In genomic region chr10:6201511-6201975, GRCh38 we compare ENCODE assay signal across 8 cellular contexts. TPM values are rescaled to one million over a fixed set of nuclear protein-coding genes. Genes with fewer than 3 reads are reported as not detected.
DNase-seq lines count a peak whose midpoint lies in the region; ATAC-seq, FAIRE-seq and TF ChIP-seq lines count a peak whose summit lies in the region.

No MANE protein-coding gene starts in this region.

- H3K4me1 ChIP-seq in CD4-positive, CD25-positive, alpha-beta regulatory T cell (ENCODE audit: control insufficient read depth, insufficient read depth, low read length, poor library complexity, severe bottlenecking), result peaks cover 35% of the 10 kb centered on the region
- peaks cover 18% of the 10 kb centered on the region for H3K4me1 ChIP-seq in HUES48 (ENCODE audit: control insufficient read depth, insufficient read depth, low read length)
- H3K4me1 ChIP-seq in K562 (replicated peaks in 1 of 2; ENCODE audit: control insufficient read depth in 2 of 2, insufficient read depth in 2 of 2, low read length in 2 of 2), result peaks cover 8 to 40% of the 10 kb centered on the region in 2 experiments
- H3K4me1 ChIP-seq in spleen, result peaks cover 20 to 87% (median 49%) of the 10 kb centered on the region in 6 donors

- peak overlapping the region; percentile 88 to 91 (median 88) for H3K27ac Mint-ChIP-seq in CD4-positive, CD25-positive, alpha-beta regulatory T cell

- H4K20me1 ChIP-seq in K562 (replicated peaks; ENCODE audit: control insufficient read depth, insufficient read depth, low read length), result peaks cover 17% of the 10 kb centered on the region

- BruUV-seq in K562 (replicated peaks; lab: Mats Ljungman, UMichigan), result no TSS peak

- no peak for TF ChIP-seq RAD21 in K562 (CRISPR knock-in tag; conservative IDR thresholded peaks at IDR 0.05 in 1 of 2, IDR thresholded peaks at IDR 0.05 in 1 of 2)

- H3K4me2 ChIP-seq in K562 (ENCODE audit: insufficient read depth, low read length), result peak overlapping the region; percentile 9; the same call in 1 of the 2 replicates

- no peaks in the 10 kb centered on the region for H3K36me3 Mint-ChIP-seq in CD4-positive, CD25-positive, alpha-beta regulatory T cell

- no peaks in the 10 kb centered on the region for H3K9me3 Mint-ChIP-seq in CD4-positive, CD25-positive, alpha-beta regulatory T cell

- TF ChIP-seq CTCF in K562 (IDR thresholded peaks at IDR 0.05 in 2 of 3, conservative IDR thresholded peaks at IDR 0.05 in 1 of 3; ENCODE audit: insufficient read depth in 2 of 3, low read depth in 1 of 3, low read length in 3 of 3), result no peak
- peak in 2 of 11 experiments; percentile 9 to 18 for TF ChIP-seq CTCF in spleen (IDR thresholded peaks at IDR 0.05 in 8 of 11, conservative IDR thresholded peaks at IDR 0.05 in 3 of 11)

- CTCF ChIA-PET in K562 (lab: Yijun Ruan, JAX; ENCODE audit: low intra/inter-chr PET ratio), result interaction anchor here (0.6 to 2.4 kb wide), 3 partner anchors 113 to 1387 kb away, joined by 3 to 33 read pairs (median 8); partner anchors contain the start of gene RBM17

- H3K27ac ChIP-seq in CD4-positive, CD25-positive, alpha-beta regulatory T cell (ENCODE audit: insufficient read depth, low read length, poor library complexity, severe bottlenecking), result peak overlapping the region; percentile 41
- H3K27ac ChIP-seq in HUES48 (ENCODE audit: low read depth, low read length) (no peak overlapping the region), K562 (ENCODE audit: extremely low read depth, low read depth, low read length) (no peak overlapping the region), spleen (peak overlapping the region in 7 of 8 donors; percentile 74 to 99 (median 96))

- no peaks in the 10 kb centered on the region for H3K36me3 ChIP-seq in CD4-positive, CD25-positive, alpha-beta regulatory T cell (ENCODE audit: control insufficient read depth, insufficient read depth, low read length)
- H3K36me3 ChIP-seq in HUES48 (ENCODE audit: control insufficient read depth, insufficient read depth, low read length) (no peaks in the 10 kb centered on the region), K562 (ENCODE audit: control insufficient read depth, insufficient read depth, low read length) (no peaks in the 10 kb centered on the region), spleen (no peaks in the 10 kb centered on the region)

- H3K27me3 Mint-ChIP-seq in CD4-positive, CD25-positive, alpha-beta regulatory T cell, result no peaks in the 10 kb centered on the region

- TF ChIP-seq EP300 in K562 (IDR thresholded peaks at IDR 0.05; ENCODE audit: low read length), result no peak

- peak overlapping the region; percentile 91 to 96 (median 94) for H3K4me3 Mint-ChIP-seq in CD4-positive, CD25-positive, alpha-beta regulatory T cell

- H3K9me3 ChIP-seq in CD4-positive, CD25-positive, alpha-beta regulatory T cell (ENCODE audit: control insufficient read depth in 2 of 2, low read length in 2 of 2), result no peaks in the 10 kb centered on the region
- H3K9me3 ChIP-seq in HUES48 (ENCODE audit: control insufficient read depth, insufficient read depth, low read length), result no peaks in the 10 kb centered on the region
- no peaks in the 10 kb centered on the region for H3K9me3 ChIP-seq in K562 (replicated peaks; ENCODE audit: control insufficient read depth, insufficient read depth, low read depth, low read length)
- no peaks in the 10 kb centered on the region for H3K9me3 ChIP-seq in spleen

- TF ChIP-seq POLR2A in K562 (conservative IDR thresholded peaks at IDR 0.05) (no peak), spleen (IDR thresholded peaks at IDR 0.05) (no peak)

- H3K4me3 ChIP-seq in CD4-positive, CD25-positive, alpha-beta regulatory T cell (ENCODE audit: low read depth, low read length), result peak overlapping the region; percentile 70
- H3K4me3 ChIP-seq in HUES48 (ENCODE audit: low read depth, low read length), result peak overlapping the region; percentile 83
- H3K4me3 ChIP-seq in K562, result no peak overlapping the region
- peak overlapping the region; percentile 53 to 97 (median 77) for H3K4me3 ChIP-seq in spleen

- intact Hi-C loops in K562 (cut with micrococcal nuclease) (no loop called here), spleen (cut with DNase I; ENCODE audit: low total_unique reads) (loop anchor here (10.0 kb wide), 1 partner anchor 97 kb away; no protein-coding TSS in a partner anchor)

- peak; percentile 73 to 74 for ATAC-seq in CD4-positive, CD25-positive, alpha-beta regulatory T cell (ENCODE audit: low read depth in 2 of 2)
- peak; percentile 39 for ATAC-seq in GM19467 (IDR thresholded peaks at IDR 0.05; ENCODE audit: unreplicated experiment)
- peak; percentile 1; the same call in 1 of the 3 replicates for ATAC-seq in K562

- DNase-seq in CD4-positive, CD25-positive, alpha-beta regulatory T cell, result peak; percentile 69 to 93 (median 82)
- DNase-seq in T-helper 9 cell (peak; percentile 72), K562 (ENCODE audit: extremely low read depth in 1 of 4, low spot score in 3 of 4) (peak; percentile 29 to 51 (median 42)), iPS-NIHi7 (ENCODE audit: extremely low spot score) (peak; percentile 47), spleen (peak; percentile 95), KG1 (lab: John Stamatoyannopoulos, UW) (no peak)

- FAIRE-seq in K562 (lab: Jason Lieb, UNC), result no peak

- H3K9me1 ChIP-seq in K562 (ENCODE audit: control insufficient read depth, insufficient read depth, low read length), result no peaks in the 10 kb centered on the region

- H3K27me3 ChIP-seq in CD4-positive, CD25-positive, alpha-beta regulatory T cell (ENCODE audit: control insufficient read depth, insufficient read depth, low read length), result no peaks in the 10 kb centered on the region
- peaks cover 48% of the 10 kb centered on the region for H3K27me3 ChIP-seq in HUES48 (ENCODE audit: control insufficient read depth, insufficient read depth, low read length)
- no peaks in the 10 kb centered on the region for H3K27me3 ChIP-seq in K562 (ENCODE audit: control insufficient read depth in 2 of 2, insufficient read depth in 2 of 2, low read length in 2 of 2)
- H3K27me3 ChIP-seq in spleen (replicated peaks in 1 of 7), result no peaks in the 10 kb centered on the region

- H3K79me2 ChIP-seq in K562 (ENCODE audit: control insufficient read depth, insufficient read depth, low read length), result peaks cover 9% of the 10 kb centered on the region

- POLR2A ChIA-PET in K562 (lab: Yijun Ruan, JAX), result interaction anchor here (0.6 to 1.7 kb wide), 3 partner anchors 149 to 1217 kb away, joined by 3 to 5 read pairs (median 3); no protein-coding TSS in a partner anchor

- in situ Hi-C loops in K562 (cut with MboI), result loop anchor here (5.0 kb wide), 1 partner anchor 191 kb away; no protein-coding TSS in a partner anchor

- peaks cover 0 to 37% (median 19%) of the 10 kb centered on the region in 4 donors for H3K4me1 Mint-ChIP-seq in CD4-positive, CD25-positive, alpha-beta regulatory T cell

- 48% methylated on average over 28 of the region's 51 CpGs for WGBS in K562 (ENCODE audit: insufficient coverage, low coverage, missing lambda C conversion rate)
- WGBS in spleen, 5 donors, result 0 to 1% (median 1%) methylated on average over 37 to 51 of the region's 51 CpGs

- H3K9ac ChIP-seq in HUES48 (ENCODE audit: low read depth, low read length) (no peak overlapping the region), K562 (ENCODE audit: insufficient read depth in 1 of 2, low read depth in 2 of 2, low read length in 2 of 2) (peak overlapping the region in 1 of 2 experiments; percentile 20; a peak in 1 of 4 replicates)

- no peak overlapping the region for H2AFZ ChIP-seq in K562 (ENCODE audit: low read depth, low read length)

TF ChIP-seq in K562, 482 proteins besides CTCF, POLR2A, EP300 and RAD21 (continues in another document):
- peak; percentile 32 to 46; a peak in 2 of 4 replicates for TF ChIP-seq NRF1 (conservative IDR thresholded peaks at IDR 0.05 in 1 of 2, IDR thresholded peaks at IDR 0.05 in 1 of 2)
- TF ChIP-seq E2F6 (IDR thresholded peaks at IDR 0.05; ENCODE audit: borderline replicate concordance in 1 of 2, extremely low read depth in 1 of 2, insufficient read depth in 1 of 2, insufficient read length in 1 of 2, low read depth in 1 of 2, low read length in 1 of 2, poor library complexity in 1 of 2, severe bottlenecking in 1 of 2), result peak in 1 of 2 experiments; percentile 53

RNA-seq across cellular contexts. Expression of gene PFKFB3, which starts 1.2 kb away (rescaled TPM):
- total RNA-seq in CD4-positive, CD25-positive, alpha-beta regulatory T cell, result 96.3 TPM
- 1 to 10 TPM; 2.8 to 6.2 (median 3.9) TPM for polyA plus RNA-seq in CD4-positive, CD25-positive, alpha-beta regulatory T cell
- 25.5 and 39.0 TPM in 2 replicates for total RNA-seq in K562 (2011; cell fraction: chromatin; rRNA removed; ENCODE audit: low replicate concordance)
- 19.2 and 20.8 TPM in 2 replicates for total RNA-seq in K562 (2011; cell fraction: nucleolus; rRNA removed)
- 15.2 and 16.8 TPM in 2 replicates for total RNA-seq in K562 (2011; cell fraction: nucleoplasm; rRNA removed)
- total RNA-seq in K562 (2014; rRNA removed), result 7.1 and 8.7 TPM in 2 replicates
- total RNA-seq in K562 (2014; rRNA removed; fragmentation: Illumina TruSeq; extraction: Trizol), result 7.3 and 8.5 TPM in 2 replicates
- 7.8 and 8.5 TPM in 2 replicates for total RNA-seq in K562 (2015; rRNA removed; fragmentation: Illumina TruSeq; extraction: Trizol)
- 21.1 and 21.6 TPM in 2 replicates for total RNA-seq in K562 (2021)
- polyA plus RNA-seq in K562 (2011; rRNA removed), result 7.8 and 11.2 TPM in 2 replicates
- 8.6 and 13.1 TPM in 2 replicates for polyA plus RNA-seq in K562 (2011; cell fraction: cytosol; rRNA removed)
- 17.4 and 21.2 TPM in 2 replicates for polyA plus RNA-seq in K562 (2011; cell fraction: nucleus; rRNA removed)
- polyA plus RNA-seq in K562 (2012), result 9.6 and 10.0 TPM in 2 replicates
- 15.0 TPM in 2 replicates for polyA plus RNA-seq in K562 (2014; fragmentation: Illumina TruSeq; extraction: Trizol)
- polyA plus RNA-seq in K562 (2014; fragmentation: Nextera tagmentation; extraction: Ambion mirVana), result under 1 TPM; 0.46 to 0.73 TPM
- 8.4 and 10.4 TPM in 2 replicates for polyA plus RNA-seq in K562 (2014; rRNA removed)
- 9.6 and 9.7 TPM in 2 replicates for polyA minus RNA-seq in K562 (2011; rRNA and poly(A)+ RNA removed)
- 5.0 TPM in 2 replicates for polyA minus RNA-seq in K562 (2011; cell fraction: cytosol; rRNA and poly(A)+ RNA removed)
- polyA minus RNA-seq in K562 (2011; cell fraction: nucleus; rRNA and poly(A)+ RNA removed), result 7.9 and 14.4 TPM in 2 replicates
- 100 to 1,000 TPM in 5 of 7 donors, 10 to 100 TPM in 2; 74.2 to 227 (median 145) TPM for total RNA-seq in spleen
- 10 to 100 TPM in 1 of 3 donors, 1 to 10 TPM in 2; 6.3 to 20.9 (median 8.8) TPM for polyA plus RNA-seq in spleen

Comparison
In these comparisons a context has a peak if more than half of its experiments do, and no peak if none do; other contexts are left out.
1. ATAC-seq: peak in every context shown above with its lines; median percentile 74 in CD4-positive, CD25-positive, alpha-beta regulatory T cell; 39 in GM19467; 1 in K562.
2. H3K27ac ChIP-seq: peak in CD4-positive, CD25-positive, alpha-beta regulatory T cell (single experiment) and spleen (7 of 8); none in HUES48 (single experiment) and K562 (single experiment).